ENCODE assay signal across 13 cellular contexts in the genomic region with DNA sequence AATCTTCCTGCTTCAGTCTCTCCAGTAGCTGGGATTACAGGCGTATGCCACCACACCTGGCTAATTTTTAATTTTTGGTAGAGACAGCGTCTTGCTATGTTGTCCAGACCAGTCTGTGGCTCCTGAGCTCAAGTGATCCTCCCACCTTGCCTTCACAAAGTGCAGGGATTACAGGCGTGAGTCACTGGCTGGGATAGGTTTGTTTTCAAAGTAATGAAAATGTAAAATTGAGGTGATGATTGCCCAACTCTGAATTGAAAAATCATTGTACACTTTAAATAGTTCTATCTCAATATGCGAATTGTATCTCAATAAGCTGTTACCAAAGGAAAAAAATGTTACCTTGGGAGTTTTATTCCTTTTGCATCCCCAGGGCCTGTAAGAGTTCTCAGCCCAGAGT. TPM values are rescaled to one million over a fixed set of nuclear protein-coding genes. Genes with fewer than 3 reads are reported as not detected.
DNase-seq lines count a peak whose midpoint lies in the region; ATAC-seq lines count a peak whose summit lies in the region.
"Had no signal": no experiment of that assay in that cellular context is flagged by ENCODE, and none has a peak within 500 bp of the region (broad histone marks: within the 10 kb centered on the region; RNA-seq: fewer than 3 reads in every experiment).

No MANE protein-coding gene starts in this region.

- H3K27ac Mint-ChIP-seq in T-helper 2 cell treated with Interferon-gamma antibody and Interleukin-4, amounts not matched to agents 5 μg/mL and 100 μg/mL, for 36 hours: no peak overlapping the region
- peak overlapping the region; percentile 82 to 84 for H3K27ac Mint-ChIP-seq in T-cell
- no peak overlapping the region for H3K27ac Mint-ChIP-seq in stimulated activated memory B cell treated with anti-CD40 and anti-IgM and Interleukin-4, amounts not matched to agents 10 μg/mL and 1 μg/mL and 100 μg/mL, for 72 hours

- CTCF ChIA-PET in T-cell (lab: Charles Lee): interaction anchor here in 1 of 2 donors (0.7 to 0.9 kb wide), 2 partner anchors 24 to 25 kb away, joined by 3 read pairs; partner anchors contain the start of genes NUDT21 and OGFOD1

- no peaks in the 10 kb centered on the region for H3K9me3 Mint-ChIP-seq in T-helper 2 cell treated with Interferon-gamma antibody and Interleukin-4, amounts not matched to agents 5 μg/mL and 100 μg/mL, for 36 hours
- H3K9me3 Mint-ChIP-seq in T-cell: no peaks in the 10 kb centered on the region
- H3K9me3 Mint-ChIP-seq in stimulated activated memory B cell treated with anti-CD40 and anti-IgM and Interleukin-4, amounts not matched to agents 10 μg/mL and 1 μg/mL and 100 μg/mL, for 72 hours: no peaks in the 10 kb centered on the region

- H3K4me3 Mint-ChIP-seq in T-helper 2 cell treated with Interferon-gamma antibody and Interleukin-4, amounts not matched to agents 5 μg/mL and 100 μg/mL, for 36 hours: peak overlapping the region; percentile 68
- peak overlapping the region; percentile 70 to 78 (median 76) for H3K4me3 Mint-ChIP-seq in T-cell
- no peak overlapping the region for H3K4me3 Mint-ChIP-seq in stimulated activated memory B cell treated with anti-CD40 and anti-IgM and Interleukin-4, amounts not matched to agents 10 μg/mL and 1 μg/mL and 100 μg/mL, for 72 hours

- ATAC-seq in T-cell (replicated peaks in 1 of 4): no peak
- ATAC-seq in stimulated activated memory B cell treated with anti-CD40 and anti-IgM and Interleukin-4, amounts not matched to agents 10 μg/mL and 1 μg/mL and 100 μg/mL, for 72 hours: no peak

- peaks cover 36% of the 10 kb centered on the region for H3K4me1 Mint-ChIP-seq in T-helper 2 cell treated with Interferon-gamma antibody and Interleukin-4, amounts not matched to agents 5 μg/mL and 100 μg/mL, for 36 hours (ENCODE audit: low read depth)
- peaks cover 31 to 36% (median 35%) of the 10 kb centered on the region in 3 donors for H3K4me1 Mint-ChIP-seq in T-cell
- H3K4me1 Mint-ChIP-seq in stimulated activated memory B cell treated with anti-CD40 and anti-IgM and Interleukin-4, amounts not matched to agents 10 μg/mL and 1 μg/mL and 100 μg/mL, for 72 hours: peaks cover 26% of the 10 kb centered on the region

- no peaks in the 10 kb centered on the region for H3K27me3 Mint-ChIP-seq in T-helper 2 cell treated with Interferon-gamma antibody and Interleukin-4, amounts not matched to agents 5 μg/mL and 100 μg/mL, for 36 hours (ENCODE audit: low read depth)
- no peaks in the 10 kb centered on the region for H3K27me3 Mint-ChIP-seq in T-cell
- no peaks in the 10 kb centered on the region for H3K27me3 Mint-ChIP-seq in stimulated activated memory B cell treated with anti-CD40 and anti-IgM and Interleukin-4, amounts not matched to agents 10 μg/mL and 1 μg/mL and 100 μg/mL, for 72 hours

- H3K36me3 Mint-ChIP-seq in T-helper 2 cell treated with Interferon-gamma antibody and Interleukin-4, amounts not matched to agents 5 μg/mL and 100 μg/mL, for 36 hours (ENCODE audit: low read depth): peaks cover 23% of the 10 kb centered on the region
- H3K36me3 Mint-ChIP-seq in T-cell: no peaks in the 10 kb centered on the region
- peaks cover 15% of the 10 kb centered on the region for H3K36me3 Mint-ChIP-seq in stimulated activated memory B cell treated with anti-CD40 and anti-IgM and Interleukin-4, amounts not matched to agents 10 μg/mL and 1 μg/mL and 100 μg/mL, for 72 hours

- DNase-seq in T-helper 2 cell treated with Interferon-gamma antibody and Interleukin-4, amounts not matched to agents 5 μg/mL and 100 μg/mL, for 36 hours (ENCODE audit: low spot score): no peak
- DNase-seq in T-helper 2 cell: no peak
- DNase-seq in T-cell: no peak
- peak; percentile 29 for DNase-seq in epithelial cell of prostate (ENCODE audit: low read depth, low spot score)
- DNase-seq in renal cortical epithelial cell (ENCODE audit: low read depth): peak; percentile 76
- no peak for DNase-seq in HuH-7.5 (ENCODE audit: low spot score)
- no peak for DNase-seq in GM03348 (ENCODE audit: low spot score)
- DNase-seq: activated CD8-positive, alpha-beta memory T cell treated with anti-CD3 and anti-CD28 coated beads, Interleukin-2, amount 50 U/mL, for 4 hours; cortex of kidney; mesenchymal stem cell; NCI-H2029; NK-92 treated with Interleukin-12 subunit alpha and Interleukin-12 subunit beta, amount 100 ng/mL, for 24 hours had no signal

- POLR2A ChIA-PET in T-cell (lab: Charles Lee): interaction anchor here in 1 of 2 donors (1.3 kb wide), 1 partner anchor 25 kb away, joined by 5 read pairs; the partner anchor contains the start of genes NUDT21 and OGFOD1

- peak overlapping the region; percentile 61 for H3K27ac ChIP-seq in epithelial cell of prostate

RNA-seq across cellular contexts. Expression of gene AMFR, which starts 1.2 kb away (rescaled TPM):
- total RNA-seq in T-cell (10 to 100 TPM; 60.4 to 71.9 (median 68.4) TPM), renal cortical epithelial cell (289 and 415 TPM in 2 replicates)

RNA-seq across cellular contexts. Expression of gene NUDT21, which starts 24.5 kb away (rescaled TPM):
- total RNA-seq in T-cell (10 to 100 TPM; 90.0 to 98.8 (median 98.4) TPM), renal cortical epithelial cell (82.8 and 111 TPM in 2 replicates)

RNA-seq across cellular contexts. Expression of gene OGFOD1, which starts 24.8 kb away (rescaled TPM):
- total RNA-seq in T-cell (10 to 100 TPM; 18.1 to 49.9 (median 47.5) TPM), renal cortical epithelial cell (83.5 and 140 TPM in 2 replicates)

Comparison
In these comparisons a context has a peak if more than half of its experiments do, and no peak if none do; other contexts are left out.
1. DNase-seq: peak in epithelial cell of prostate (single experiment) and renal cortical epithelial cell (single experiment); none in T-helper 2 cell treated with Interferon-gamma antibody and Interleukin-4, amounts not matched to agents 5 μg/mL and 100 μg/mL, for 36 hours (single experiment), T-helper 2 cell (0 of 5), T-cell (0 of 34), HuH-7.5 (single experiment) and GM03348 (single experiment).
2. H3K27ac Mint-ChIP-seq: peak in T-cell (2 of 2); none in T-helper 2 cell treated with Interferon-gamma antibody and Interleukin-4, amounts not matched to agents 5 μg/mL and 100 μg/mL, for 36 hours (single experiment) and stimulated activated memory B cell treated with anti-CD40 and anti-IgM and Interleukin-4, amounts not matched to agents 10 μg/mL and 1 μg/mL and 100 μg/mL, for 72 hours (single experiment).